ENCODE assay signal across 33 cellular contexts in the genomic region with DNA sequence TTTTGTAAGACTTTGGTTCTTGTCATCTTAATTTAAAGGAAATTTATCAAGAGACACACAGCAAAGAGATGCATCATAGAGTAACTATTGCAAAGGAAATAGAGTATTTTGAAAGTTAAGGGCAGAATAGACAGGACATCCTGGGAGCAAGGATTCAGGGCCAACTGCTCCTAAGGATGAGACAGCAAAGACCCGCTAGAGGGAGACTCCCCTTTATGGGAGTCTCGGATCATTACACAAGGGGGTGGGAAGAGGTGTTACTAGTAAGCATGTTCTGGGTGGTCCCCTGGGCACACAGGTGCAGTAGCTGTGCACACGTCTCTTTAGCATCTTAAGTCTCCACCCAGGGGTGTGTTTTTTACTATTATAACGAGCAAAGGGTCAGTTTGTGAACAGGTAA. TPM values are rescaled to one million over a fixed set of nuclear protein-coding genes. Genes with fewer than 3 reads are reported as not detected.
"Had no signal": no experiment of that assay in that cellular context is flagged by ENCODE, and none has a peak within 500 bp of the region (broad histone marks: within the 10 kb centered on the region; RNA-seq: fewer than 3 reads in every experiment).

No MANE protein-coding gene starts in this region.

- H3K27ac ChIP-seq: adrenal gland, body of pancreas, epithelial cell of prostate, esophagus squamous epithelium, heart right ventricle, left ventricle myocardium inferior, neutrophil, right lobe of liver, thoracic aorta, VCaP had no signal

- H3K9me3 ChIP-seq: adrenal gland, body of pancreas, esophagus squamous epithelium, heart right ventricle, left ventricle myocardium inferior, neutrophil, right lobe of liver, thoracic aorta had no signal

- H3K4me1 ChIP-seq: adrenal gland, body of pancreas, left ventricle myocardium inferior, right lobe of liver had no signal

- H3K4me3 ChIP-seq: adrenal gland, body of pancreas, esophagus squamous epithelium, heart right ventricle, left ventricle myocardium inferior, lung, right lobe of liver, thoracic aorta had no signal

- ATAC-seq: body of pancreas, heart right ventricle, right lobe of liver had no signal

- H3K27me3 ChIP-seq: adrenal gland, body of pancreas, right lobe of liver had no signal

- H3K9me3 Mint-ChIP-seq: activated naive CD4-positive, alpha-beta T cell treated with anti-CD3 and anti-CD28 coated beads for 36 hours; activated naive CD8-positive, alpha-beta T cell treated with anti-CD3 and anti-CD28 coated beads for 36 hours; stimulated activated naive CD8-positive, alpha-beta T cell treated with anti-CD3 and anti-CD28 coated beads, Interleukin-15, Interleukin-2, amounts not matched to agents 100 ng/mL and 50 ng/mL, for 24 hours had no signal

- H3K36me3 ChIP-seq: adrenal gland, esophagus squamous epithelium, heart right ventricle, left ventricle myocardium inferior, neutrophil, right lobe of liver, thoracic aorta had no signal

- H3K36me3 Mint-ChIP-seq: activated naive CD8-positive, alpha-beta T cell treated with anti-CD3 and anti-CD28 coated beads for 36 hours had no signal

- H3K4me1 Mint-ChIP-seq: activated naive CD8-positive, alpha-beta T cell treated with anti-CD3 and anti-CD28 coated beads for 36 hours; nephron had no signal

- H3K4me3 Mint-ChIP-seq: activated naive CD4-positive, alpha-beta T cell treated with anti-CD3 and anti-CD28 coated beads for 36 hours; activated naive CD8-positive, alpha-beta T cell treated with anti-CD3 and anti-CD28 coated beads for 36 hours; nephron; stimulated activated naive CD8-positive, alpha-beta T cell treated with anti-CD3 and anti-CD28 coated beads, Interleukin-15, Interleukin-2, amounts not matched to agents 100 ng/mL and 50 ng/mL, for 24 hours had no signal

- H3K27ac Mint-ChIP-seq: activated naive CD4-positive, alpha-beta T cell treated with anti-CD3 and anti-CD28 coated beads for 36 hours; activated naive CD8-positive, alpha-beta T cell treated with anti-CD3 and anti-CD28 coated beads for 36 hours; nephron; progenitor cell of endocrine pancreas; stimulated activated naive CD8-positive, alpha-beta T cell treated with anti-CD3 and anti-CD28 coated beads, Interleukin-15, Interleukin-2, amounts not matched to agents 100 ng/mL and 50 ng/mL, for 24 hours had no signal

- DNase-seq: activated CD4-positive, alpha-beta T cell treated with anti-CD3 and anti-CD28 coated beads for 48 hours; activated CD4-positive, alpha-beta T cell treated with anti-CD3 and anti-CD28 coated beads, Interleukin-2, amount 50 U/mL, for 48 hours; activated CD8-positive, alpha-beta memory T cell treated with anti-CD3 and anti-CD28 coated beads for 24 hours; activated effector memory CD4-positive, alpha-beta T cell treated with Interleukin-2 at 50 U/mL for 16 hours; activated naive CD4-positive, alpha-beta T cell treated with anti-CD3 and anti-CD28 coated beads for 36 hours; activated naive CD8-positive, alpha-beta T cell treated with anti-CD3 and anti-CD28 coated beads for 36 hours; adrenal gland; aorta; body of pancreas; dermis blood vessel endothelial cell; effector CD4-positive, alpha-beta T cell; esophagus squamous epithelium; foreskin melanocyte; heart right ventricle; left ventricle myocardium inferior; right lobe of liver; stimulated activated CD4-positive, alpha-beta T cell treated with anti-CD3 and anti-CD28 coated beads, Interleukin-4, amount 100 ng/mL, for 1 hour; T-helper 9 cell; trophoblast cell had no signal

RNA-seq across cellular contexts. Expression of a gene that starts 9.6 kb away (rescaled TPM):
- total RNA-seq: activated naive CD4-positive, alpha-beta T cell treated with anti-CD3 and anti-CD28 coated beads for 36 hours; activated naive CD8-positive, alpha-beta T cell treated with anti-CD3 and anti-CD28 coated beads for 36 hours; adrenal gland; aorta; body of pancreas; dermis blood vessel endothelial cell; esophagus squamous epithelium; glomerular endothelial cell; heart right ventricle; left ventricle myocardium inferior; lung; mucosa of gallbladder; osteocyte; progenitor cell of endocrine pancreas; renal cortical epithelial cell; right lobe of liver; skeletal muscle tissue; subcutaneous adipose tissue; thoracic aorta had no signal

RNA-seq across cellular contexts. Expression of a gene that starts 14.1 kb away (rescaled TPM):
- total RNA-seq: activated naive CD4-positive, alpha-beta T cell treated with anti-CD3 and anti-CD28 coated beads for 36 hours; activated naive CD8-positive, alpha-beta T cell treated with anti-CD3 and anti-CD28 coated beads for 36 hours; aorta; body of pancreas; dermis blood vessel endothelial cell; esophagus squamous epithelium; glomerular endothelial cell; heart right ventricle; left ventricle myocardium inferior; lung; mucosa of gallbladder; osteocyte; progenitor cell of endocrine pancreas; renal cortical epithelial cell; right lobe of liver; subcutaneous adipose tissue; thoracic aorta had no signal

RNA-seq across cellular contexts. Expression of a gene that starts 35.9 kb away (rescaled TPM):
- total RNA-seq: activated naive CD4-positive, alpha-beta T cell treated with anti-CD3 and anti-CD28 coated beads for 36 hours; activated naive CD8-positive, alpha-beta T cell treated with anti-CD3 and anti-CD28 coated beads for 36 hours; adrenal gland; aorta; body of pancreas; dermis blood vessel endothelial cell; esophagus squamous epithelium; glomerular endothelial cell; heart right ventricle; left ventricle myocardium inferior; lung; mucosa of gallbladder; osteocyte; progenitor cell of endocrine pancreas; renal cortical epithelial cell; skeletal muscle tissue; subcutaneous adipose tissue; thoracic aorta had no signal
